8 cellular contexts compared by ENCODE assay signal in the genomic region with DNA sequence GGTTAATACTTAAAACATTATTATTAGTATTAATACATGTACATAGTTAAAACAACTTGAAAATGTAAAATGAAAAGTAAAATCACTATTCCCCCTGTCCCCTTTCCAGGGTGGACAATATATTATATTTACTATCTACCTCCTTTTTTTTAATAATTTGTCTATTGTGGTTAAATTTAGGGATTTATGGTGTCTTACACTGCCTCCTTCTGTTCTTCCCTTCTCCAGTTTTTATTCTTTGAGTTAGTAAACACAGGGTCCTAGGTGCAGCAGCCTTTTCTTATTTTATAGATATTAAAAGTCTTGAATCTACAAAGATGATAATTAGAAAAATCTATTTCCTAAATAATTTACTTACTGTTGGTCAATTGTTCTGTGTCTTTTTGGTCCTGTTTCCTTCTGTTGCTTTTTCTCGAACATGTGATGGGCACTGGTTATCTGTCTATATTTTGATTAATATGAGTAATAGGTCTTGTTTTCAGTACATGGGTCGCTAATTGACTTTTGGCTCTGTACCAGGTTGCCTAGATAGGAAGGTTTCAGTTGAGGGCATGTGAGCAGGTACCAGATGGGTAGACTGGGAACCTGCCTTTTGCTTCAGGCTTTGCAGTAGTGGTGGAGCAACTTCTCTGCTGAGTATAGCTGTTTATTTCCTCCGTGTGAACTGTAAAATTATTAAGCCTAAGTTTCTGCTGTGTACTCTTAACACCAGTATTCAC. TPM values are rescaled to one million over a fixed set of nuclear protein-coding genes. Genes with fewer than 3 reads are reported as not detected.
DNase-seq lines count a peak whose midpoint lies in the region; ATAC-seq, FAIRE-seq and TF ChIP-seq lines count a peak whose summit lies in the region.

No MANE protein-coding gene starts in this region.

- TF ChIP-seq CTCF in GM12875 (IDR thresholded peaks at IDR 0.05; ENCODE audit: borderline replicate concordance, insufficient read depth, low read depth, low read length) (no peak), Panc1 (IDR thresholded peaks at IDR 0.05) (no peak; the same call in 1 of the 2 replicates), epithelial cell of proximal tubule (conservative IDR thresholded peaks at IDR 0.05; ENCODE audit: low read depth, low read length) (no peak), pancreas (IDR thresholded peaks at IDR 0.05) (no peak)

- peak overlapping the region; percentile 86 for H3K27ac ChIP-seq in Panc1 (ENCODE audit: low read length)
- peak overlapping the region; percentile 76 to 94 (median 89) for H3K27ac ChIP-seq in pancreas

- H3K4me1 ChIP-seq in Panc1 (ENCODE audit: control insufficient read depth, insufficient read depth, low read length) (peaks cover 21% of the 10 kb centered on the region), pancreas (peaks cover 40 to 53% (median 47%) of the 10 kb centered on the region in 3 donors)

- intact Hi-C loops in Panc1 (cut with micrococcal nuclease; ENCODE audit: unreplicated experiment) = loop anchor here (5.0 kb wide), 1 partner anchor 36 kb away; no protein-coding TSS in a partner anchor
- intact Hi-C loops in pancreas (cut with DNase I) = no loop called here

- H3K36me3 ChIP-seq in Panc1 (ENCODE audit: control insufficient read depth, insufficient read depth, low read length) (no peaks in the 10 kb centered on the region; the same call in 1 of the 2 replicates), pancreas (no peaks in the 10 kb centered on the region)

- no peak for FAIRE-seq in pancreas (lab: Jason Lieb, UNC)

- no TSS peak for BruUV-seq in Panc1 (replicated peaks; lab: Mats Ljungman, UMichigan)

- CTCF ChIA-PET in Panc1 (lab: Charles Lee) (no interaction called here), HEK293T (lab: Yijun Ruan, JAX) (interaction anchor here (1.2 kb wide), 1 partner anchor 13 kb away, joined by 4 read pairs; no protein-coding TSS in a partner anchor)

- H3K4me3 ChIP-seq in GM12875 (ENCODE audit: low read depth, low read length) (peak overlapping the region; percentile 73), Panc1 (ENCODE audit: low read depth in 2 of 2, low read length in 2 of 2) (peak overlapping the region; percentile 58 to 82), epithelial cell of proximal tubule (ENCODE audit: low read depth, low read length) (peak overlapping the region; percentile 97), pancreas (peak overlapping the region; percentile 64 to 83 (median 71))

- ATAC-seq in Panc1 (no peak), pancreas (peak; percentile 23 to 52 (median 38)), HG03432 (IDR thresholded peaks at IDR 0.05; ENCODE audit: unreplicated experiment) (no peak)

- H3K9me3 ChIP-seq in Panc1 (ENCODE audit: control insufficient read depth, insufficient read depth, low read depth, low read length) (no peaks in the 10 kb centered on the region), pancreas (no peaks in the 10 kb centered on the region)

- DNase-seq in ACHN = peak; percentile 19
- no peak for DNase-seq in Panc1 (ENCODE audit: low read depth, low spot score)
- no peak for DNase-seq in epithelial cell of proximal tubule (ENCODE audit: low read depth)
- DNase-seq in pancreas = peak in 3 of 6 donors; percentile 13 to 44 (median 18)
- no peak for DNase-seq in HEK293T (ENCODE audit: extremely low spot score)
- no peak for DNase-seq in retina

- in situ Hi-C loops in ACHN (cut with HindIII; ENCODE audit: low pct_ligation_motif_present, low pct_unique_long_range_greater_than_20kb, low sequenced_read_pairs) (no loop called here), Panc1 (cut with HindIII; ENCODE audit: low pct_unique_long_range_greater_than_20kb, low sequenced_read_pairs) (no loop called here)

- H3K27me3 ChIP-seq in Panc1 (ENCODE audit: control insufficient read depth, insufficient read depth, low read length) (no peaks in the 10 kb centered on the region), pancreas (no peaks in the 10 kb centered on the region)

- POLR2A ChIA-PET in Panc1 (lab: Charles Lee) = no interaction called here
- POLR2A ChIA-PET in HEK293T (lab: Yijun Ruan, JAX) = interaction anchor here (0.5 to 6.0 kb wide), 4 partner anchors 9 to 212 kb away, joined by 3 to 59 read pairs (median 3); partner anchors contain the start of gene HSD17B11

- WGBS in pancreas, 2 donors = 0 to 4% methylated on average over 3 of the region's 3 CpGs

TF ChIP-seq in HEK293T, 16 proteins besides CTCF, POLR2A, EP300 and RAD21:
- TF ChIP-seq, protein P1, sequence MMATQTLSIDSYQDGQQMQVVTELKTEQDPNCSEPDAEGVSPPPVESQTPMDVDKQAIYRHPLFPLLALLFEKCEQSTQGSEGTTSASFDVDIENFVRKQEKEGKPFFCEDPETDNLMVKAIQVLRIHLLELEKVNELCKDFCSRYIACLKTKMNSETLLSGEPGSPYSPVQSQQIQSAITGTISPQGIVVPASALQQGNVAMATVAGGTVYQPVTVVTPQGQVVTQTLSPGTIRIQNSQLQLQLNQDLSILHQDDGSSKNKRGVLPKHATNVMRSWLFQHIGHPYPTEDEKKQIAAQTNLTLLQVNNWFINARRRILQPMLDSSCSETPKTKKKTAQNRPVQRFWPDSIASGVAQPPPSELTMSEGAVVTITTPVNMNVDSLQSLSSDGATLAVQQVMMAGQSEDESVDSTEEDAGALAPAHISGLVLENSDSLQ (IDR thresholded peaks at IDR 0.05) = no peak
- TF ChIP-seq SUZ12 (IDR thresholded peaks at IDR 0.05) (no peak), ZNF384 (IDR thresholded peaks at IDR 0.05) (no peak), TARDBP (IDR thresholded peaks at IDR 0.05) (no peak), FOXA1 (IDR thresholded peaks at IDR 0.05) (no peak), ELF4 (IDR thresholded peaks at IDR 0.05) (no peak), SP1 (IDR thresholded peaks at IDR 0.05) (no peak), ARNT (IDR thresholded peaks at IDR 0.05) (no peak), HDGF (IDR thresholded peaks at IDR 0.05; ENCODE audit: borderline replicate concordance) (no peak), BHLHE40 (IDR thresholded peaks at IDR 0.05; ENCODE audit: borderline replicate concordance) (no peak), LEF1 (IDR thresholded peaks at IDR 0.05; ENCODE audit: borderline replicate concordance) (no peak), FOXM1 (IDR thresholded peaks at IDR 0.05; ENCODE audit: borderline replicate concordance) (no peak), NFRKB (IDR thresholded peaks at IDR 0.05) (no peak), FOXK2 (IDR thresholded peaks at IDR 0.05) (no peak)

RNA-seq across cellular contexts. Expression of gene NUDT9, which starts 1.1 kb away (rescaled TPM):
- total RNA-seq in Panc1 (2021; ENCODE audit: unreplicated experiment) (21.7 TPM), epithelial cell of proximal tubule (23.0 and 26.3 TPM in 2 replicates), pancreas (10 to 100 TPM; 22.1 to 34.0 (median 28.1) TPM)
- polyA plus RNA-seq in Panc1 (2012; ENCODE audit: insufficient read length) = 22.7 TPM
- polyA plus RNA-seq in pancreas = 10 to 100 TPM; 45.4 to 64.4 TPM

RNA-seq across cellular contexts. Expression of gene HSD17B11, which starts 32.5 kb away (rescaled TPM):
- 34.9 TPM for total RNA-seq in Panc1 (2021; ENCODE audit: unreplicated experiment)
- polyA plus RNA-seq in Panc1 (2012; ENCODE audit: insufficient read length) = 34.4 TPM
- 19.4 and 19.7 TPM in 2 replicates for total RNA-seq in epithelial cell of proximal tubule
- 10 to 100 TPM; 20.0 to 53.5 (median 34.8) TPM for total RNA-seq in pancreas
- 10 to 100 TPM; 31.1 to 43.7 TPM for polyA plus RNA-seq in pancreas

Comparison
In these comparisons a context has a peak if more than half of its experiments do, and no peak if none do; other contexts are left out.
1. ATAC-seq: peak in pancreas (4 of 4); none in Panc1 (single experiment) and HG03432 (single experiment).
2. Peak in every context shown above with its lines, with median percentiles within 50 percentile points of each other: H3K4me3 ChIP-seq.